13 cellular contexts compared by ENCODE assay signal in the genomic region with DNA sequence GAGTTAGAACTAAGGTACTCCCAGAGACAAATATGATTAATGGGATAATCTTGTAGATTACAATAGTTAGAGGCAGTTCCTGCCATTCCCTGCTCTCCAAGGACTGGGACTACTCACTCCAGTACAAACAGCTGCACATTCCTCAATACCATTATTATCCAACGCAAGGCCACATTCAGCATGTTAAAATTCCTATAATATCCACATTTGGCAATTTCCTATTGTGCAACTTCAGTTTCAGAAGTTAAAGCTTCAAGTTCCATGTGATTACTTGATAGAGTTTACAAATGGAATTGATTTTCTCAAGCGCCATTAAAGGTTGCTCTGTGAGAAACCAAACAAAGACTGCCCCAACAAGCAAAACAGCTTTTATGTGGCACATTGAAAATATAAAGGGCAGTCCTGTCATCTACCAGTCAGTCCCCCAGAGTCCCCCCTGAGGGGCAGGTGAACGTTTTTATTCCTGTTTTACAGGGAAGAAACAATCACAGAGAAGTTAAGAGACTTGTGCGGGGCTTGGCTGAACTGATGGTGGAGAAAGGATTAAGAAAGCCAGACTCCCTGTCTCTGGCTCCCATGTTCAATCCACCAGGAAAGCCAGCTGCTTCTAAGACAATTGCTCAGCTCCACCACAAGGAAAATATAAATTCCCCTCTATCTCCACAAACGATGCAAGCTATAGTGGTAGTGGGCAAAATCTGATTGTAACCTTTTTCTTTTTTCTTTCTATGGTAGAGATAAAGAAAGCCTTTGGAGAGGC.
DNase-seq lines count a peak whose midpoint lies in the region; ATAC-seq and TF ChIP-seq lines count a peak whose summit lies in the region.
"Had no signal": no experiment of that assay in that cellular context is flagged by ENCODE, and none has a peak within 500 bp of the region (broad histone marks: within the 10 kb centered on the region; RNA-seq: fewer than 3 reads in every experiment).

No MANE protein-coding gene starts in this region.

- H3K27ac Mint-ChIP-seq in T-cell = no peak overlapping the region
- H3K27ac Mint-ChIP-seq: CD4-positive, CD25-positive, alpha-beta regulatory T cell had no signal

- no peaks in the 10 kb centered on the region for H3K9me3 ChIP-seq in right lobe of liver
- H3K9me3 ChIP-seq in esophagus squamous epithelium = no peaks in the 10 kb centered on the region
- no peaks in the 10 kb centered on the region for H3K9me3 ChIP-seq in A673 (ENCODE audit: low read depth, low read length, poor library complexity, severe bottlenecking)
- H3K9me3 ChIP-seq: ovary had no signal

- H3K4me1 ChIP-seq in right lobe of liver = peaks cover 0 to 49% (median 19%) of the 10 kb centered on the region in 4 donors
- H3K4me1 ChIP-seq in esophagus squamous epithelium = peaks cover 0 to 9% (median 0%) of the 10 kb centered on the region in 3 donors
- peaks cover 4% of the 10 kb centered on the region for H3K4me1 ChIP-seq in A673 (ENCODE audit: insufficient read depth, low read length, poor library complexity, severe bottlenecking)

- H3K27me3 Mint-ChIP-seq in T-cell = peaks cover 0 to 2% of the 10 kb centered on the region in 2 donors

- 37% methylated on average over 5 of the region's 5 CpGs for WGBS in right lobe of liver (ENCODE audit: insufficient coverage, low coverage, low lambda C conversion rate, missing lambda C conversion rate)
- WGBS in esophagus squamous epithelium, 2 donors = 59 to 61% methylated on average over 5 of the region's 5 CpGs

- no peaks in the 10 kb centered on the region for H3K9me3 Mint-ChIP-seq in T-cell
- H3K9me3 Mint-ChIP-seq: CD4-positive, CD25-positive, alpha-beta regulatory T cell had no signal

- no peaks in the 10 kb centered on the region for H3K27me3 ChIP-seq in brain microvascular endothelial cell (replicated peaks)
- no peaks in the 10 kb centered on the region for H3K27me3 ChIP-seq in right lobe of liver
- no peaks in the 10 kb centered on the region for H3K27me3 ChIP-seq in esophagus squamous epithelium
- no peaks in the 10 kb centered on the region for H3K27me3 ChIP-seq in A673 (replicated peaks; ENCODE audit: insufficient read depth, low read depth, low read length, poor library complexity)
- H3K27me3 ChIP-seq: ovary had no signal

- H3K4me1 Mint-ChIP-seq in T-cell = no peaks in the 10 kb centered on the region
- H3K4me1 Mint-ChIP-seq: CD4-positive, CD25-positive, alpha-beta regulatory T cell had no signal

- no peaks in the 10 kb centered on the region for H3K36me3 Mint-ChIP-seq in T-cell
- H3K36me3 Mint-ChIP-seq: CD4-positive, CD25-positive, alpha-beta regulatory T cell had no signal

- H3K36me3 ChIP-seq in brain microvascular endothelial cell (replicated peaks) (no peaks in the 10 kb centered on the region), right lobe of liver (no peaks in the 10 kb centered on the region), esophagus squamous epithelium (no peaks in the 10 kb centered on the region), A673 (ENCODE audit: insufficient read depth, low read length, poor library complexity, severe bottlenecking) (no peaks in the 10 kb centered on the region)
- H3K36me3 ChIP-seq: ovary had no signal

- intact Hi-C loops in right lobe of liver (cut with DNase I) (no loop called here), esophagus squamous epithelium (cut with DNase I) (no loop called here), A673 (cut with micrococcal nuclease; ENCODE audit: unreplicated experiment) (loop anchor here (10.0 kb wide), 1 partner anchor 711 kb away; no protein-coding TSS in a partner anchor)

- CTCF ChIA-PET in A673 (lab: Charles Lee) = no interaction called here
- CTCF ChIA-PET in T-cell (lab: Charles Lee) = no interaction called here

- no TSS peak for BruUV-seq in A673 (replicated peaks; lab: Mats Ljungman, UMichigan)

- in situ Hi-C loops in brain microvascular endothelial cell (cut with HindIII; ENCODE audit: low pct_ligation_motif_present, low sequenced_read_pairs) = no loop called here

- DNase-seq in AG08395 (ENCODE audit: low spot score) (peak; percentile 82), HS-27A (ENCODE audit: low read depth) (peak; percentile 14), brain microvascular endothelial cell (peak; percentile 44), right lobe of liver (no peak), esophagus squamous epithelium (lab: John Stamatoyannopoulos, UW) (no peak), NCI-H524 treated with DMSO at 0.1 percent for 48 hours (lab: John Stamatoyannopoulos, UW) (no peak), A673 (ENCODE audit: low spot score) (no peak), T-cell (no peak)
- DNase-seq: activated effector memory CD4-positive, alpha-beta T cell treated with anti-CD3 and anti-CD28 coated beads, Interleukin-2, amount 50 U/mL, for 16 hours; CD4-positive, CD25-positive, alpha-beta regulatory T cell; effector CD8-positive, alpha-beta T cell; NCI-H1694; ovary had no signal

- H3K27ac ChIP-seq in brain microvascular endothelial cell (no peak overlapping the region), right lobe of liver (peak overlapping the region in 2 of 3 donors; percentile 49 to 54), esophagus squamous epithelium (peak overlapping the region in 1 of 4 donors; percentile 44), A673 (ENCODE audit: low read depth, low read length, poor library complexity, severe bottlenecking) (no peak overlapping the region)
- H3K27ac ChIP-seq: ovary had no signal

- ATAC-seq in right lobe of liver (peak; percentile 45 to 83 (median 60)), T-cell (replicated peaks in 1 of 4) (no peak)

- H3K4me3 ChIP-seq in brain microvascular endothelial cell (ENCODE audit: low read depth, low read length) (no peak overlapping the region), right lobe of liver (no peak overlapping the region), esophagus squamous epithelium (no peak overlapping the region), A673 (ENCODE audit: low read depth, low read length, poor library complexity, severe bottlenecking) (no peak overlapping the region)
- H3K4me3 ChIP-seq: ovary had no signal

- POLR2A ChIA-PET in A673 (lab: Charles Lee; ENCODE audit: low non-redundant PET) = no interaction called here
- POLR2A ChIA-PET in T-cell (lab: Charles Lee) = no interaction called here

- TF ChIP-seq CTCF in brain microvascular endothelial cell (IDR thresholded peaks at IDR 0.05; ENCODE audit: low read depth, low read length, missing control alignments) = peak; percentile 1
- TF ChIP-seq CTCF in right lobe of liver (IDR thresholded peaks at IDR 0.05) = no peak
- no peak for TF ChIP-seq CTCF in esophagus squamous epithelium (IDR thresholded peaks at IDR 0.05)
- TF ChIP-seq CTCF in A673 (conservative IDR thresholded peaks at IDR 0.05; ENCODE audit: low read depth, low read length) = no peak

- TF ChIP-seq POLR2A in right lobe of liver (IDR thresholded peaks at IDR 0.05) = no peak
- no peak for TF ChIP-seq POLR2A in esophagus squamous epithelium (IDR thresholded peaks at IDR 0.05)

- no peak overlapping the region for H3K4me3 Mint-ChIP-seq in T-cell
- H3K4me3 Mint-ChIP-seq: CD4-positive, CD25-positive, alpha-beta regulatory T cell had no signal

Comparison
In these comparisons a context has a peak if more than half of its experiments do, and no peak if none do; other contexts are left out.
1. DNase-seq: peak in AG08395 (single experiment), HS-27A (single experiment) and brain microvascular endothelial cell (single experiment); none in right lobe of liver (0 of 3), esophagus squamous epithelium (single experiment), NCI-H524 treated with DMSO at 0.1 percent for 48 hours (single experiment), A673 (single experiment) and T-cell (0 of 34).
2. H3K27ac ChIP-seq: peak in right lobe of liver (2 of 3); none in brain microvascular endothelial cell (single experiment) and A673 (single experiment).
3. ATAC-seq: peak in right lobe of liver (4 of 4); none in T-cell (0 of 4).